16 cellular contexts compared by ENCODE assay signal in genomic region chr2:74768401-74768914, GRCh38.
DNase-seq lines count a peak whose midpoint lies in the region; ATAC-seq and TF ChIP-seq lines count a peak whose summit lies in the region.
"Had no signal": no experiment of that assay in that cellular context is flagged by ENCODE, and none has a peak within 500 bp of the region (broad histone marks: within the 10 kb centered on the region; RNA-seq: fewer than 3 reads in every experiment).

No MANE protein-coding gene starts in this region.

- no TSS peak for BruUV-seq in OCI-LY7 (replicated peaks; lab: Mats Ljungman, UMichigan)

- H3K4me1 ChIP-seq in neuronal stem cell (ENCODE audit: control insufficient read depth in 2 of 2, insufficient read depth in 1 of 2, low read depth in 1 of 2, low read length in 2 of 2) (peaks cover 8 to 17% of the 10 kb centered on the region in 2 donors), OCI-LY7 (ENCODE audit: insufficient read depth, low read length, poor library complexity, severe bottlenecking) (no peaks in the 10 kb centered on the region)

- no peak overlapping the region for H4K91ac ChIP-seq in neuronal stem cell (ENCODE audit: low read depth, low read length, poor library complexity)

- H2BK15ac ChIP-seq in neuronal stem cell (ENCODE audit: low read length), result no peak overlapping the region

- H3K36me3 ChIP-seq in neuronal stem cell (replicated peaks in 1 of 2; ENCODE audit: control insufficient read depth in 2 of 2, insufficient read depth in 2 of 2, low read length in 2 of 2) (no peaks in the 10 kb centered on the region), OCI-LY7 (ENCODE audit: insufficient read depth, low read length) (no peaks in the 10 kb centered on the region)
- H3K36me3 ChIP-seq: stomach had no signal

- H3K9ac ChIP-seq in neuronal stem cell (ENCODE audit: low read depth, low read length, poor library complexity), result no peak overlapping the region

- H3K27ac ChIP-seq in neuronal stem cell (replicated peaks; ENCODE audit: low read length) (no peak overlapping the region), OCI-LY7 (ENCODE audit: low read depth, low read length, poor library complexity, severe bottlenecking) (no peak overlapping the region)
- H3K27ac ChIP-seq: hepatocyte had no signal

- no peak overlapping the region for H3K23ac ChIP-seq in neuronal stem cell (ENCODE audit: low read depth, low read length, poor library complexity)

- WGBS in neuronal stem cell (ENCODE audit: extremely low coverage in 2 of 2, insufficient read length in 2 of 2, insufficient replicate concordance in 1 of 2), 2 donors, result no CpG with 5 or more reads among the region's 4 CpGs

- no peak overlapping the region for H2AK5ac ChIP-seq in neuronal stem cell (ENCODE audit: low read depth, low read length)

- peak; percentile 83 for ATAC-seq in SK-N-SH treated with all-trans-retinoic acid at 6 μM for 48 hours

- H4K20me1 ChIP-seq in OCI-LY7 (ENCODE audit: insufficient read depth, low read length), result no peaks in the 10 kb centered on the region

- no peak overlapping the region for H3K14ac ChIP-seq in neuronal stem cell (ENCODE audit: low read length)

- no peaks in the 10 kb centered on the region for H3K79me2 ChIP-seq in OCI-LY7 (ENCODE audit: insufficient read depth, low read depth, low read length)
- H3K79me2 ChIP-seq: hepatocyte had no signal

- DNase-seq in AG10803 (ENCODE audit: low read depth), result peak; percentile 78
- peak; percentile 64 for DNase-seq in fibroblast of villous mesenchyme (ENCODE audit: low read depth)
- DNase-seq in neuronal stem cell (ENCODE audit: low spot score), result no peak
- DNase-seq in NCI-H748 (lab: John Stamatoyannopoulos, UW; ENCODE audit: unreplicated experiment), result no peak
- DNase-seq in OCI-LY7 (ENCODE audit: low spot score), result no peak
- no peak for DNase-seq in posterior vena cava (ENCODE audit: low spot score)
- no peak for DNase-seq in DMS79 treated with DMSO at 0.1 percent for 48 hours (lab: John Stamatoyannopoulos, UW)
- DNase-seq: activated CD4-positive, alpha-beta memory T cell treated with anti-CD3 and anti-CD28 coated beads, Interleukin-2, amount 10 ng/mL, durations not matched to agents 7 days and 5 days; activated effector memory CD4-positive, alpha-beta T cell treated with anti-CD3 and anti-CD28 coated beads, Interleukin-2, amount 50 U/mL, for 16 hours; NCI-H1930; NCI-H69; SHP77; small intestine; stomach had no signal

- intact Hi-C loops in OCI-LY7 (cut with micrococcal nuclease; ENCODE audit: unreplicated experiment) (no loop called here), posterior vena cava (cut with DNase I) (no loop called here)

- H2BK5ac ChIP-seq in neuronal stem cell (ENCODE audit: low read length), result no peak overlapping the region

- CTCF ChIA-PET in OCI-LY7 (lab: Charles Lee; ENCODE audit: unreplicated experiment), result no interaction called here

- H3K4ac ChIP-seq in neuronal stem cell (ENCODE audit: low read length), result no peak overlapping the region

- H4K8ac ChIP-seq in neuronal stem cell (ENCODE audit: low read depth, low read length), result no peak overlapping the region

- H3K9me3 ChIP-seq in neuronal stem cell (replicated peaks in 1 of 2; ENCODE audit: control insufficient read depth in 2 of 2, insufficient read depth in 1 of 2, low read depth in 1 of 2, low read length in 2 of 2), result peaks cover 0 to 2% of the 10 kb centered on the region in 2 donors
- no peaks in the 10 kb centered on the region for H3K9me3 ChIP-seq in OCI-LY7 (ENCODE audit: low read length)
- H3K9me3 ChIP-seq: stomach had no signal

- no peak overlapping the region for H3K4me3 ChIP-seq in AG10803 (ENCODE audit: low read length)
- no peak overlapping the region for H3K4me3 ChIP-seq in fibroblast of villous mesenchyme (ENCODE audit: low read depth, low read length)
- no peak overlapping the region for H3K4me3 ChIP-seq in neuronal stem cell (ENCODE audit: low read length in 2 of 2)
- no peak overlapping the region for H3K4me3 ChIP-seq in OCI-LY7 (ENCODE audit: low read depth, low read length, poor library complexity, severe bottlenecking)
- H3K4me3 ChIP-seq: hepatocyte, stomach had no signal

- H3K27me3 ChIP-seq in neuronal stem cell (ENCODE audit: control insufficient read depth in 3 of 3, insufficient read depth in 3 of 3, low read depth in 1 of 3, low read length in 3 of 3), result no peaks in the 10 kb centered on the region
- H3K27me3 ChIP-seq: hepatocyte, stomach had no signal

- TF ChIP-seq CTCF in AG10803 (conservative IDR thresholded peaks at IDR 0.05; ENCODE audit: low read length) (no peak), fibroblast of villous mesenchyme (IDR thresholded peaks at IDR 0.05; ENCODE audit: insufficient read depth, low read depth, low read length) (no peak), OCI-LY7 (conservative IDR thresholded peaks at IDR 0.05; ENCODE audit: low read length) (no peak)

- H2AFZ ChIP-seq in neuronal stem cell (ENCODE audit: low read length) (no peak overlapping the region), OCI-LY7 (ENCODE audit: low read length) (no peak overlapping the region)
- H2AFZ ChIP-seq: hepatocyte had no signal

- H3K18ac ChIP-seq in neuronal stem cell (ENCODE audit: low read length), result peak overlapping the region; percentile 82

- POLR2A ChIA-PET in OCI-LY7 (lab: Charles Lee), result no interaction called here

- no peak overlapping the region for H2BK12ac ChIP-seq in neuronal stem cell (ENCODE audit: low read length)

- H3K79me1 ChIP-seq in neuronal stem cell (ENCODE audit: low read depth, low read length), result no peaks in the 10 kb centered on the region

- no peak overlapping the region for H2BK120ac ChIP-seq in neuronal stem cell (ENCODE audit: low read depth, low read length)

- no peaks in the 10 kb centered on the region for H3K9me2 ChIP-seq in OCI-LY7 (ENCODE audit: insufficient read depth, low read length)

- H3K4me2 ChIP-seq in neuronal stem cell (ENCODE audit: insufficient read depth, low read length, poor library complexity, severe bottlenecking), result no peak overlapping the region
- no peak overlapping the region for H3K4me2 ChIP-seq in OCI-LY7 (ENCODE audit: low read length)
- H3K4me2 ChIP-seq: hepatocyte had no signal

TF ChIP-seq in SK-N-SH treated with all-trans-retinoic acid at 6 μM for 48 hours, 23 proteins besides CTCF, POLR2A, EP300 and RAD21:
- TF ChIP-seq TOX (CRISPR knock-in tag; IDR thresholded peaks at IDR 0.05; ENCODE audit: borderline replicate concordance) (no peak), ZNF70 (CRISPR knock-in tag; IDR thresholded peaks at IDR 0.05) (no peak), ZC3H10 (CRISPR knock-in tag; IDR thresholded peaks at IDR 0.05) (no peak), ZFP3 (CRISPR knock-in tag; IDR thresholded peaks at IDR 0.05) (no peak), ARNTL (CRISPR knock-in tag; IDR thresholded peaks at IDR 0.05; ENCODE audit: borderline replicate concordance, low read depth) (no peak), ZFP30 (CRISPR knock-in tag; IDR thresholded peaks at IDR 0.05) (no peak), CSDC2 (CRISPR knock-in tag; IDR thresholded peaks at IDR 0.05) (no peak)
- TF ChIP-seq, protein P1, sequence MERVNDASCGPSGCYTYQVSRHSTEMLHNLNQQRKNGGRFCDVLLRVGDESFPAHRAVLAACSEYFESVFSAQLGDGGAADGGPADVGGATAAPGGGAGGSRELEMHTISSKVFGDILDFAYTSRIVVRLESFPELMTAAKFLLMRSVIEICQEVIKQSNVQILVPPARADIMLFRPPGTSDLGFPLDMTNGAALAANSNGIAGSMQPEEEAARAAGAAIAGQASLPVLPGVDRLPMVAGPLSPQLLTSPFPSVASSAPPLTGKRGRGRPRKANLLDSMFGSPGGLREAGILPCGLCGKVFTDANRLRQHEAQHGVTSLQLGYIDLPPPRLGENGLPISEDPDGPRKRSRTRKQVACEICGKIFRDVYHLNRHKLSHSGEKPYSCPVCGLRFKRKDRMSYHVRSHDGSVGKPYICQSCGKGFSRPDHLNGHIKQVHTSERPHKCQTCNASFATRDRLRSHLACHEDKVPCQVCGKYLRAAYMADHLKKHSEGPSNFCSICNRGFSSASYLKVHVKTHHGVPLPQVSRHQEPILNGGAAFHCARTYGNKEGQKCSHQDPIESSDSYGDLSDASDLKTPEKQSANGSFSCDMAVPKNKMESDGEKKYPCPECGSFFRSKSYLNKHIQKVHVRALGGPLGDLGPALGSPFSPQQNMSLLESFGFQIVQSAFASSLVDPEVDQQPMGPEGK (CRISPR knock-in tag; IDR thresholded peaks at IDR 0.05; ENCODE audit: borderline replicate concordance), result no peak
TF ChIP-seq in SK-N-SH treated with all-trans-retinoic acid at 6 μM for 48 hours: peak in this region for 0.

Comparison
In these comparisons a context has a peak if more than half of its experiments do, and no peak if none do; other contexts are left out.
1. DNase-seq: peak in AG10803 (single experiment) and fibroblast of villous mesenchyme (single experiment); none in neuronal stem cell (single experiment), NCI-H748 (single experiment), OCI-LY7 (single experiment), posterior vena cava (single experiment) and DMS79 treated with DMSO at 0.1 percent for 48 hours (single experiment).